8 cellular contexts compared by ENCODE assay signal in genomic region chr15:81311834-81312459, GRCh38. TPM values are rescaled to one million over a fixed set of nuclear protein-coding genes. Genes with fewer than 3 reads are reported as not detected.
A peak's percentile ranks its signal among the peaks of the same experiment; 100 is the strongest.
DNase-seq lines count a peak whose midpoint lies in the region; ATAC-seq and TF ChIP-seq lines count a peak whose summit lies in the region.

No MANE protein-coding gene starts in this region.

- in situ Hi-C loops in GM23248 (cut with MboI), result no loop called here
- in situ Hi-C loops in G401 (cut with HindIII; ENCODE audit: low sequenced_read_pairs), result no loop called here

- peak overlapping the region; percentile 67 for H3K27ac ChIP-seq in CD4-positive, alpha-beta T cell (ENCODE audit: low read depth, low read length)
- H3K27ac ChIP-seq in GM23248, result peak overlapping the region; percentile 85
- peak overlapping the region; percentile 71 for H3K27ac ChIP-seq in lower lobe of right lung

- TF ChIP-seq POLR2A in erythroblast (IDR thresholded peaks at IDR 0.05; ENCODE audit: low read length), result no peak

- no peaks in the 10 kb centered on the region for H3K9me3 ChIP-seq in CD4-positive, alpha-beta T cell (ENCODE audit: control insufficient read depth, low read length)
- H3K9me3 ChIP-seq in GM23248 (ENCODE audit: low read depth), result no peaks in the 10 kb centered on the region
- H3K9me3 ChIP-seq in T-helper 17 cell (ENCODE audit: control insufficient read depth, low read length, poor library complexity, severe bottlenecking), result no peaks in the 10 kb centered on the region
- H3K9me3 ChIP-seq in lower lobe of right lung, result no peaks in the 10 kb centered on the region

- intact Hi-C loops in CD4-positive, alpha-beta T cell (cut with DNase I, micrococcal nuclease), result loop anchor here in 1 of 2 experiments (2.0 kb wide), 1 partner anchor 13 kb away; no protein-coding TSS in a partner anchor
- intact Hi-C loops in lower lobe of right lung (cut with DNase I), result no loop called here

- DNase-seq in CD4-positive, alpha-beta T cell, result no peak
- DNase-seq in GM23248 (peak; percentile 87), T-helper 17 cell (no peak), lower lobe of right lung (no peak), erythroblast (lab: John Stamatoyannopoulos, UW) (no peak), G401 (ENCODE audit: low spot score) (no peak), amniotic stem cell (lab: John Stamatoyannopoulos, UW) (no peak), NCI-H748 treated with DMSO at 0.1 percent for 48 hours (lab: John Stamatoyannopoulos, UW) (no peak)

- H2AFZ ChIP-seq in GM23248, result no peak overlapping the region

- H3K4me1 Mint-ChIP-seq in CD4-positive, alpha-beta T cell (ENCODE audit: low read depth), result peaks cover 87% of the 10 kb centered on the region
- H3K4me1 Mint-ChIP-seq in T-helper 17 cell, result peaks cover 51% of the 10 kb centered on the region

- CTCF ChIA-PET in CD4-positive, alpha-beta T cell (lab: Charles Lee), result interaction anchor here (1.5 kb wide), 1 partner anchor 37 kb away, joined by 3 read pairs; no protein-coding TSS in a partner anchor

- H3K36me3 ChIP-seq in GM23248 (ENCODE audit: low read depth) (0 out of 2 replicates have a peak, but pooled peaks cover 6% of the 10 kb centered on the region), lower lobe of right lung (peaks cover 45% of the 10 kb centered on the region)

- WGBS in GM23248 (ENCODE audit: low coverage in 1 of 2, low lambda C conversion rate in 2 of 2, missing lambda C conversion rate in 2 of 2), 2 experiments, result 40 to 42% methylated on average over 10 of the region's 10 CpGs

- H3K9me3 Mint-ChIP-seq in CD4-positive, alpha-beta T cell, result no peaks in the 10 kb centered on the region

- H3K27ac Mint-ChIP-seq in CD4-positive, alpha-beta T cell, result peak overlapping the region; percentile 92
- H3K27ac Mint-ChIP-seq in T-helper 17 cell, result peak overlapping the region; percentile 85

- no peaks in the 10 kb centered on the region for H3K9me2 ChIP-seq in GM23248 (ENCODE audit: insufficient read depth)

- H3K4me1 ChIP-seq in GM23248 (ENCODE audit: insufficient read depth) (peaks cover 44% of the 10 kb centered on the region), lower lobe of right lung (peaks cover 21% of the 10 kb centered on the region)

- H3K4me3 ChIP-seq in GM23248, result no peak overlapping the region
- no peak overlapping the region for H3K4me3 ChIP-seq in lower lobe of right lung

- H3K27me3 ChIP-seq in CD4-positive, alpha-beta T cell (ENCODE audit: control insufficient read depth, insufficient read depth, low read length), result no peaks in the 10 kb centered on the region
- H3K27me3 ChIP-seq in GM23248 (replicated peaks; ENCODE audit: insufficient read depth), result no peaks in the 10 kb centered on the region
- H3K27me3 ChIP-seq in lower lobe of right lung (ENCODE audit: low read depth), result no peaks in the 10 kb centered on the region

- H3K27me3 Mint-ChIP-seq in CD4-positive, alpha-beta T cell, result no peaks in the 10 kb centered on the region
- no peaks in the 10 kb centered on the region for H3K27me3 Mint-ChIP-seq in T-helper 17 cell

- H3F3A ChIP-seq in GM23248 (ENCODE audit: insufficient read depth), result peaks cover 35% of the 10 kb centered on the region

- peak overlapping the region; percentile 8 for H3K4me3 Mint-ChIP-seq in CD4-positive, alpha-beta T cell
- H3K4me3 Mint-ChIP-seq in T-helper 17 cell, result no peak overlapping the region

- peak; percentile 58 for ATAC-seq in CD4-positive, alpha-beta T cell (ENCODE audit: poor library complexity)
- ATAC-seq in T-helper 17 cell (peak; percentile 66), lower lobe of right lung (peak; percentile 67 to 73)

- H3K79me2 ChIP-seq in GM23248 (ENCODE audit: insufficient read depth), result no peaks in the 10 kb centered on the region

- H3K36me3 Mint-ChIP-seq in CD4-positive, alpha-beta T cell (ENCODE audit: low read depth), result peaks cover 93% of the 10 kb centered on the region
- no peaks in the 10 kb centered on the region for H3K36me3 Mint-ChIP-seq in T-helper 17 cell (ENCODE audit: low read depth)

- H4K20me1 ChIP-seq in GM23248 (ENCODE audit: insufficient read depth), result no peaks in the 10 kb centered on the region

- peak overlapping the region; percentile 60 for H3K9ac ChIP-seq in GM23248

- no peak for TF ChIP-seq CTCF in CD4-positive, alpha-beta T cell (IDR thresholded peaks at IDR 0.05)
- TF ChIP-seq CTCF in lower lobe of right lung (IDR thresholded peaks at IDR 0.05), result no peak

- peak overlapping the region; percentile 50 for H3K4me2 ChIP-seq in GM23248 (ENCODE audit: unreplicated experiment)

- POLR2A ChIA-PET in CD4-positive, alpha-beta T cell (lab: Charles Lee), result interaction anchor here (0.8 to 22.8 kb wide), 5 partner anchors 8 to 34 kb away, joined by 3 to 472 read pairs (median 71); partner anchors contain the start of gene STARD5

RNA-seq across cellular contexts. Expression of gene STARD5, which starts 12.0 kb away (rescaled TPM):
- total RNA-seq in CD4-positive, alpha-beta T cell, result 1 to 10 TPM; 9.7 to 9.8 TPM
- 7.2 and 9.6 TPM in 2 replicates for total RNA-seq in GM23248 (2014; rRNA removed; shearing (Covaris generic))
- polyA plus RNA-seq in GM23248 (2016; fragmentation: Nextera tagmentation; extraction: Ambion mirVana), result 11.8 and 12.1 TPM in 2 replicates
- total RNA-seq in T-helper 17 cell (1 to 10 TPM; 4.3 to 4.6 TPM), lower lobe of right lung (5.2 TPM)
- total RNA-seq in G401 (2014; rRNA removed; shearing (Covaris generic)), result not detected in 2 replicates
